ENCODE assay signal across 17 cellular contexts in genomic region chr4:23838131-23838530, GRCh38.
"Had no signal": no experiment of that assay in that cellular context is flagged by ENCODE, and none has a peak within 500 bp of the region (broad histone marks: within the 10 kb centered on the region; RNA-seq: fewer than 3 reads in every experiment).

No MANE protein-coding gene starts in this region.

- DNase-seq: IMR-90, Kasumi-1, MM.1S, NCI-H1092 treated with DMSO at 0.1 percent for 48 hours, NCI-H1436, NCI-H187, NCI-H2029, NCI-H2081 treated with DMSO at 0.1 percent for 48 hours, NCI-H2171, NCI-H226, NCI-H446, NCI-H510A, NCI-H774, RPMI8226, SHP77, SK-N-SH had no signal

- H3K27ac ChIP-seq: KMS-11 had no signal

- H3K9me3 ChIP-seq: SK-N-SH had no signal
